Comparison of ENCODE assay signal across 8 cellular contexts in genomic region chr17:82272495-82273326, GRCh38. TPM values are rescaled to one million over a fixed set of nuclear protein-coding genes. Genes with fewer than 3 reads are reported as not detected.
DNase-seq lines count a peak whose midpoint lies in the region; TF ChIP-seq lines count a peak whose summit lies in the region.

No MANE protein-coding gene starts in this region.

- H3K9ac ChIP-seq in OCI-LY3 (ENCODE audit: low read length) (peak overlapping the region; percentile 94), rectal smooth muscle tissue (ENCODE audit: low read length) (no peak overlapping the region)

- H3K36me3 ChIP-seq in OCI-LY3 (replicated peaks; ENCODE audit: low read depth, low read length): peaks cover 33% of the 10 kb centered on the region
- H3K36me3 ChIP-seq in cardiac muscle cell: peaks cover 13% of the 10 kb centered on the region
- H3K36me3 ChIP-seq in rectal smooth muscle tissue (ENCODE audit: control insufficient read depth, insufficient read depth, low read length): peaks cover 10% of the 10 kb centered on the region

- no peaks in the 10 kb centered on the region for H3K27me3 Mint-ChIP-seq in activated naive CD4-positive, alpha-beta T cell treated with anti-CD3 and anti-CD28 coated beads for 36 hours (ENCODE audit: low read depth)

- no peak overlapping the region for H2AFZ ChIP-seq in OCI-LY3 (ENCODE audit: low read depth, low read length)

- H3K9me3 Mint-ChIP-seq in activated naive CD4-positive, alpha-beta T cell treated with anti-CD3 and anti-CD28 coated beads for 36 hours: no peaks in the 10 kb centered on the region

- H3K4me2 ChIP-seq in OCI-LY3 (ENCODE audit: low read length): peak overlapping the region; percentile 100

- H3K27ac ChIP-seq in OCI-LY3 (ENCODE audit: low read length): peak overlapping the region; percentile 72
- peak overlapping the region; percentile 100 for H3K27ac ChIP-seq in cardiac muscle cell
- peak overlapping the region; percentile 96 for H3K27ac ChIP-seq in rectal smooth muscle tissue (ENCODE audit: low read depth, low read length)

- peaks cover 13% of the 10 kb centered on the region; the same call in 1 of the 2 replicates for H3K27me3 ChIP-seq in OCI-LY3 (ENCODE audit: low read depth, low read length)
- no peaks in the 10 kb centered on the region for H3K27me3 ChIP-seq in cardiac muscle cell
- no peaks in the 10 kb centered on the region for H3K27me3 ChIP-seq in rectal smooth muscle tissue (ENCODE audit: control insufficient read depth, insufficient read depth, low read length)

- peak; percentile 18 to 21 for DNase-seq in NOMO-1 (lab: John Stamatoyannopoulos, UW; ENCODE audit: unreplicated experiment in 2 of 2)
- DNase-seq in NOMO-1 treated with dmso at 0.1 percent for 144 hours (lab: John Stamatoyannopoulos, UW; ENCODE audit: unreplicated experiment): no peak
- peak; percentile 42 for DNase-seq in activated naive CD4-positive, alpha-beta T cell treated with anti-CD3 and anti-CD28 coated beads for 36 hours
- DNase-seq in cardiac muscle cell (ENCODE audit: low read depth in 1 of 2, low spot score in 1 of 2): peak in 1 of 2 donors; percentile 23
- DNase-seq in SIG-M5 (lab: John Stamatoyannopoulos, UW): no peak
- no peak for DNase-seq in SHP77 (lab: John Stamatoyannopoulos, UW)

- intact Hi-C loops in activated naive CD4-positive, alpha-beta T cell treated with anti-CD3 and anti-CD28 coated beads for 36 hours (cut with micrococcal nuclease): loop anchor here (1.0 to 2.0 kb wide), 2 partner anchors 20 to 44 kb away; partner anchors contain the start of gene CD7

- no peak for TF ChIP-seq CTCF in OCI-LY3 (IDR thresholded peaks at IDR 0.05; ENCODE audit: low read depth, low read length)
- TF ChIP-seq CTCF in cardiac muscle cell (IDR thresholded peaks at IDR 0.05; ENCODE audit: low read depth, low read length): no peak

- H3K27ac Mint-ChIP-seq in activated naive CD4-positive, alpha-beta T cell treated with anti-CD3 and anti-CD28 coated beads for 36 hours: peak overlapping the region; percentile 94

- H3K4me3 Mint-ChIP-seq in activated naive CD4-positive, alpha-beta T cell treated with anti-CD3 and anti-CD28 coated beads for 36 hours: peak overlapping the region; percentile 81

- H3K4me1 ChIP-seq in OCI-LY3 (ENCODE audit: low read length) (peaks cover 12% of the 10 kb centered on the region), cardiac muscle cell (ENCODE audit: low read depth) (peaks cover 34% of the 10 kb centered on the region), rectal smooth muscle tissue (ENCODE audit: control insufficient read depth, insufficient read depth, low read length) (peaks cover 31% of the 10 kb centered on the region)

- peaks cover 57% of the 10 kb centered on the region for H3K79me2 ChIP-seq in OCI-LY3 (ENCODE audit: low read length)

- H3K36me3 Mint-ChIP-seq in activated naive CD4-positive, alpha-beta T cell treated with anti-CD3 and anti-CD28 coated beads for 36 hours (ENCODE audit: low read depth): peaks cover 32% of the 10 kb centered on the region

- CTCF ChIA-PET in activated naive CD4-positive, alpha-beta T cell treated with anti-CD3 and anti-CD28 coated beads for 36 hours (lab: Charles Lee): no interaction called here

- H3K4me3 ChIP-seq in OCI-LY3 (ENCODE audit: low read length) (peak overlapping the region; percentile 98), cardiac muscle cell (peak overlapping the region; percentile 92), rectal smooth muscle tissue (ENCODE audit: low read length) (peak overlapping the region; percentile 72)

- peaks cover 50% of the 10 kb centered on the region for H4K20me1 ChIP-seq in OCI-LY3 (ENCODE audit: insufficient read depth, low read length)

- peaks cover 47% of the 10 kb centered on the region for H3K4me1 Mint-ChIP-seq in activated naive CD4-positive, alpha-beta T cell treated with anti-CD3 and anti-CD28 coated beads for 36 hours (ENCODE audit: low read depth)

- H3K9me3 ChIP-seq in OCI-LY3 (ENCODE audit: insufficient read depth, low read length): no peaks in the 10 kb centered on the region
- no peaks in the 10 kb centered on the region for H3K9me3 ChIP-seq in cardiac muscle cell (ENCODE audit: low read depth)

RNA-seq across cellular contexts. Expression of gene CSNK1D, which starts 0.8 kb away (rescaled TPM):
- 100 to 1,000 TPM in 1 of 2 experiments, 10 to 100 TPM in 1; 99.8 to 100 TPM for total RNA-seq in activated naive CD4-positive, alpha-beta T cell treated with anti-CD3 and anti-CD28 coated beads for 36 hours
- 40.3 and 53.1 TPM in 2 replicates for total RNA-seq in cardiac muscle cell
- 106 and 134 TPM in 2 replicates for polyA plus RNA-seq in cardiac muscle cell

RNA-seq across cellular contexts. Expression of gene SLC16A3, which starts 43.9 kb away (rescaled TPM):
- total RNA-seq in activated naive CD4-positive, alpha-beta T cell treated with anti-CD3 and anti-CD28 coated beads for 36 hours: 10 to 100 TPM; 15.2 to 18.3 TPM
- total RNA-seq in cardiac muscle cell: 313 and 327 TPM in 2 replicates
- 55.6 and 63.2 TPM in 2 replicates for polyA plus RNA-seq in cardiac muscle cell

RNA-seq across cellular contexts. Expression of gene CD7, which starts 44.7 kb away (rescaled TPM):
- total RNA-seq in activated naive CD4-positive, alpha-beta T cell treated with anti-CD3 and anti-CD28 coated beads for 36 hours: 100 to 1,000 TPM; 635 to 646 TPM
- 0.92 TPM in 1 of 2 replicates, not detected in the other for total RNA-seq in cardiac muscle cell
- 0.17 and 0.38 TPM in 2 replicates for polyA plus RNA-seq in cardiac muscle cell

Comparison
In these comparisons a context has a peak if more than half of its experiments do, and no peak if none do; other contexts are left out.
1. DNase-seq: peak in NOMO-1 (2 of 2) and activated naive CD4-positive, alpha-beta T cell treated with anti-CD3 and anti-CD28 coated beads for 36 hours (single experiment); none in NOMO-1 treated with dmso at 0.1 percent for 144 hours (single experiment), SIG-M5 (single experiment) and SHP77 (0 of 2).
2. RNA of gene SLC16A3, which starts 43.9 kb away (total RNA-seq): 313 to 327 TPM in cardiac muscle cell; 15.2 to 18.3 TPM in activated naive CD4-positive, alpha-beta T cell treated with anti-CD3 and anti-CD28 coated beads for 36 hours; every median in the first group is over 10 times any median in the second.
3. RNA of gene CD7, which starts 44.7 kb away (total RNA-seq): 635 to 646 TPM in activated naive CD4-positive, alpha-beta T cell treated with anti-CD3 and anti-CD28 coated beads for 36 hours; 0.92 TPM in cardiac muscle cell; every median in the first group is over 100 times any median in the second.
4. Peak in every context shown above with its lines, with median percentiles within 50 percentile points of each other: H3K27ac ChIP-seq and H3K4me3 ChIP-seq.